1 cellular context compared by ENCODE assay signal in the genomic region with DNA sequence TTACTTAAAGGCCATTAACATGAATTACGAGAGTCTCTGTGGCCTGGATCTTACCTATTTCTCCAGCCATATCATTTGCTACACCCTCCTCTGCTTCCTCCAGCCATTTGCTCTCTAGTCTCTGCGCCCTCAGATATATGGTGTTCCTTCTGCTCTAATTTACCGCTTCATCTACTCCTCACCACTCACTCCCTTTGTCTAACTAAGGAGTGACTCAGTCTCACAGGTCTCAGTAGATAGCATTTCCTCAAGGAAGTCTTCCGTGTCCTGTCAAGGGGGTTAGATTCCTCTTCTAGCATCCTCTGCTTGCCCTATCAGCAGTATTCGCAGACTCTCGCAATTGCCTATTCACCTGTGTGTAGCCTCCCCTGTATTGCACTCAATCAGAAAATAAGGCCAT.
TF ChIP-seq lines count a peak whose summit lies in the region.

No MANE protein-coding gene starts in this region.

TF ChIP-seq in K562, 482 proteins besides CTCF, POLR2A, EP300 and RAD21 (continued from another document and continues in another):
- TF ChIP-seq, protein P1, sequence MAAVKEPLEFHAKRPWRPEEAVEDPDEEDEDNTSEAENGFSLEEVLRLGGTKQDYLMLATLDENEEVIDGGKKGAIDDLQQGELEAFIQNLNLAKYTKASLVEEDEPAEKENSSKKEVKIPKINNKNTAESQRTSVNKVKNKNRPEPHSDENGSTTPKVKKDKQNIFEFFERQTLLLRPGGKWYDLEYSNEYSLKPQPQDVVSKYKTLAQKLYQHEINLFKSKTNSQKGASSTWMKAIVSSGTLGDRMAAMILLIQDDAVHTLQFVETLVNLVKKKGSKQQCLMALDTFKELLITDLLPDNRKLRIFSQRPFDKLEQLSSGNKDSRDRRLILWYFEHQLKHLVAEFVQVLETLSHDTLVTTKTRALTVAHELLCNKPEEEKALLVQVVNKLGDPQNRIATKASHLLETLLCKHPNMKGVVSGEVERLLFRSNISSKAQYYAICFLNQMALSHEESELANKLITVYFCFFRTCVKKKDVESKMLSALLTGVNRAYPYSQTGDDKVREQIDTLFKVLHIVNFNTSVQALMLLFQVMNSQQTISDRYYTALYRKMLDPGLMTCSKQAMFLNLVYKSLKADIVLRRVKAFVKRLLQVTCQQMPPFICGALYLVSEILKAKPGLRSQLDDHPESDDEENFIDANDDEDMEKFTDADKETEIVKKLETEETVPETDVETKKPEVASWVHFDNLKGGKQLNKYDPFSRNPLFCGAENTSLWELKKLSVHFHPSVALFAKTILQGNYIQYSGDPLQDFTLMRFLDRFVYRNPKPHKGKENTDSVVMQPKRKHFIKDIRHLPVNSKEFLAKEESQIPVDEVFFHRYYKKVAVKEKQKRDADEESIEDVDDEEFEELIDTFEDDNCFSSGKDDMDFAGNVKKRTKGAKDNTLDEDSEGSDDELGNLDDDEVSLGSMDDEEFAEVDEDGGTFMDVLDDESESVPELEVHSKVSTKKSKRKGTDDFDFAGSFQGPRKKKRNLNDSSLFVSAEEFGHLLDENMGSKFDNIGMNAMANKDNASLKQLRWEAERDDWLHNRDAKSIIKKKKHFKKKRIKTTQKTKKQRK (IDR thresholded peaks at IDR 0.05; ENCODE audit: borderline replicate concordance, low read depth, low read length) = no peak
- TF ChIP-seq HNRNPUL1 (IDR thresholded peaks at IDR 0.05; ENCODE audit: low read length) (no peak), TRIM28 (IDR thresholded peaks at IDR 0.05) (no peak), MXI1 (IDR thresholded peaks at IDR 0.05; ENCODE audit: low read depth, low read length) (no peak), ZNF717 (CRISPR knock-in tag; IDR thresholded peaks at IDR 0.05) (no peak), ZNF165 (CRISPR knock-in tag; IDR thresholded peaks at IDR 0.05; ENCODE audit: borderline replicate concordance) (peak; percentile 67; the same call in 1 of the 2 replicates), SMARCA4 (IDR thresholded peaks at IDR 0.05) (peak; percentile 70), CAMTA2 (CRISPR knock-in tag; conservative IDR thresholded peaks at IDR 0.05) (no peak), BDP1 (IDR thresholded peaks at IDR 0.05; ENCODE audit: insufficient read depth, insufficient read length) (no peak), ZNF408 (CRISPR knock-in tag; IDR thresholded peaks at IDR 0.05; ENCODE audit: low read depth) (no peak), FIP1L1 (IDR thresholded peaks at IDR 0.05; ENCODE audit: low read depth, low read length, poor library complexity, severe bottlenecking) (no peak), SETDB1 (IDR thresholded peaks at IDR 0.05; ENCODE audit: low read length) (no peak), ETV6 (IDR thresholded peaks at IDR 0.05; ENCODE audit: borderline replicate concordance in 1 of 2, low read depth in 2 of 2, low read length in 1 of 2) (peak; percentile 51 to 91; a peak in 3 of 4 replicates), ETV6 (CRISPR knock-in tag; IDR thresholded peaks at IDR 0.05; ENCODE audit: borderline replicate concordance) (no peak), BHLHE40 (IDR thresholded peaks at IDR 0.05; ENCODE audit: low read length) (no peak), SP1 (CRISPR knock-in tag; IDR thresholded peaks at IDR 0.05) (no peak), ZNF253 (CRISPR knock-in tag; conservative IDR thresholded peaks at IDR 0.05) (no peak), HDAC6 (IDR thresholded peaks at IDR 0.05; ENCODE audit: low read depth, low read length) (no peak), DEAF1 (CRISPR knock-in tag; IDR thresholded peaks at IDR 0.05) (no peak), GATAD2B (IDR thresholded peaks at IDR 0.05; ENCODE audit: borderline replicate concordance) (no peak), POLR2AphosphoS5 (IDR thresholded peaks at IDR 0.05; ENCODE audit: control insufficient read depth, insufficient read depth, low read depth, low read length) (0 out of 2 replicates have a peak, but pooled peaks have one; percentile 26), COPS2 (conservative IDR thresholded peaks at IDR 0.05) (no peak), PML (IDR thresholded peaks at IDR 0.05; ENCODE audit: low read length) (no peak), ZNF609 (CRISPR knock-in tag; IDR thresholded peaks at IDR 0.05; ENCODE audit: borderline replicate concordance) (no peak), NFYB (IDR thresholded peaks at IDR 0.05; ENCODE audit: extremely low read depth, insufficient read length) (no peak), GTF2A2 (tag; IDR thresholded peaks at IDR 0.05) (no peak), CBFB (CRISPR knock-in tag; IDR thresholded peaks at IDR 0.05) (no peak), ZNF695 (CRISPR knock-in tag; IDR thresholded peaks at IDR 0.05) (no peak), RBFOX2 (IDR thresholded peaks at IDR 0.05; ENCODE audit: low read depth, low read length) (0 out of 2 replicates have a peak, but pooled peaks have one; percentile 16), ASH1L (IDR thresholded peaks at IDR 0.05; ENCODE audit: borderline replicate concordance, low read depth, partially characterized antibody) (no peak), TAF15 (IDR thresholded peaks at IDR 0.05; ENCODE audit: low read depth, low read length) (no peak), FOSL1 (tag; conservative IDR thresholded peaks at IDR 0.05) (peak; percentile 74), GABPB2 (CRISPR knock-in tag; conservative IDR thresholded peaks at IDR 0.05) (no peak), HDGF (IDR thresholded peaks at IDR 0.05) (no peak), ZNF140 (CRISPR knock-in tag; IDR thresholded peaks at IDR 0.05) (no peak), SIX5 (IDR thresholded peaks at IDR 0.05; ENCODE audit: borderline replicate concordance in 1 of 2, insufficient read depth in 1 of 2, low read depth in 1 of 2, low read length in 2 of 2) (no peak), ZNF174 (CRISPR knock-in tag; IDR thresholded peaks at IDR 0.05) (no peak), PCBP2 (IDR thresholded peaks at IDR 0.05; ENCODE audit: low read depth, low read length, poor library complexity, severe bottlenecking) (no peak), HCFC1 (IDR thresholded peaks at IDR 0.05; ENCODE audit: low read depth, low read length) (no peak), TSHZ1 (CRISPR knock-in tag; IDR thresholded peaks at IDR 0.05) (peak; percentile 66; the same call in 1 of the 2 replicates), NR2C1 (IDR thresholded peaks at IDR 0.05) (no peak), NR2C1 (tag; IDR thresholded peaks at IDR 0.05) (no peak), CGGBP1 (CRISPR knock-in tag; IDR thresholded peaks at IDR 0.05) (no peak), ESRRA (IDR thresholded peaks at IDR 0.05; ENCODE audit: borderline replicate concordance, low read depth) (no peak), ZFX (CRISPR knock-in tag; IDR thresholded peaks at IDR 0.05) (no peak)
- TF ChIP-seq, protein P2, sequence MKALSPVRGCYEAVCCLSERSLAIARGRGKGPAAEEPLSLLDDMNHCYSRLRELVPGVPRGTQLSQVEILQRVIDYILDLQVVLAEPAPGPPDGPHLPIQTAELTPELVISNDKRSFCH (CRISPR knock-in tag; IDR thresholded peaks at IDR 0.05) = 0 out of 2 replicates have a peak, but pooled peaks have one; percentile 28
- TF ChIP-seq, protein P2 (tag; IDR thresholded peaks at IDR 0.05) = no peak
- TF ChIP-seq, protein P3, sequence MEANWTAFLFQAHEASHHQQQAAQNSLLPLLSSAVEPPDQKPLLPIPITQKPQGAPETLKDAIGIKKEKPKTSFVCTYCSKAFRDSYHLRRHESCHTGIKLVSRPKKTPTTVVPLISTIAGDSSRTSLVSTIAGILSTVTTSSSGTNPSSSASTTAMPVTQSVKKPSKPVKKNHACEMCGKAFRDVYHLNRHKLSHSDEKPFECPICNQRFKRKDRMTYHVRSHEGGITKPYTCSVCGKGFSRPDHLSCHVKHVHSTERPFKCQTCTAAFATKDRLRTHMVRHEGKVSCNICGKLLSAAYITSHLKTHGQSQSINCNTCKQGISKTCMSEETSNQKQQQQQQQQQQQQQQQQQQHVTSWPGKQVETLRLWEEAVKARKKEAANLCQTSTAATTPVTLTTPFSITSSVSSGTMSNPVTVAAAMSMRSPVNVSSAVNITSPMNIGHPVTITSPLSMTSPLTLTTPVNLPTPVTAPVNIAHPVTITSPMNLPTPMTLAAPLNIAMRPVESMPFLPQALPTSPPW (CRISPR knock-in tag; IDR thresholded peaks at IDR 0.05) = no peak
- TF ChIP-seq, protein P4, sequence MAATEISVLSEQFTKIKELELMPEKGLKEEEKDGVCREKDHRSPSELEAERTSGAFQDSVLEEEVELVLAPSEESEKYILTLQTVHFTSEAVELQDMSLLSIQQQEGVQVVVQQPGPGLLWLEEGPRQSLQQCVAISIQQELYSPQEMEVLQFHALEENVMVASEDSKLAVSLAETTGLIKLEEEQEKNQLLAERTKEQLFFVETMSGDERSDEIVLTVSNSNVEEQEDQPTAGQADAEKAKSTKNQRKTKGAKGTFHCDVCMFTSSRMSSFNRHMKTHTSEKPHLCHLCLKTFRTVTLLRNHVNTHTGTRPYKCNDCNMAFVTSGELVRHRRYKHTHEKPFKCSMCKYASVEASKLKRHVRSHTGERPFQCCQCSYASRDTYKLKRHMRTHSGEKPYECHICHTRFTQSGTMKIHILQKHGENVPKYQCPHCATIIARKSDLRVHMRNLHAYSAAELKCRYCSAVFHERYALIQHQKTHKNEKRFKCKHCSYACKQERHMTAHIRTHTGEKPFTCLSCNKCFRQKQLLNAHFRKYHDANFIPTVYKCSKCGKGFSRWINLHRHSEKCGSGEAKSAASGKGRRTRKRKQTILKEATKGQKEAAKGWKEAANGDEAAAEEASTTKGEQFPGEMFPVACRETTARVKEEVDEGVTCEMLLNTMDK (IDR thresholded peaks at IDR 0.05; ENCODE audit: borderline replicate concordance, insufficient read depth, low read depth, low read length, poor library complexity, severe bottlenecking) = no peak
